ENCODE assay signal across 1 cellular context in genomic region chr1:143735764-143736461, GRCh38.
A peak's percentile ranks its signal among the peaks of the same experiment; 100 is the strongest.
TF ChIP-seq lines count a peak whose summit lies in the region.

No MANE protein-coding gene starts in this region.

TF ChIP-seq in HEK293, 187 proteins besides CTCF, POLR2A, EP300 and RAD21 (continued from another document and continues in another):
- TF ChIP-seq AEBP2 (tag by site-specific recombination; IDR thresholded peaks at IDR 0.05; ENCODE audit: borderline replicate concordance): no peak
- no peak for TF ChIP-seq HOXC10 (CRISPR knock-in tag; IDR thresholded peaks at IDR 0.05)
- peak; percentile 83 for TF ChIP-seq SP7 (tag by site-specific recombination; IDR thresholded peaks at IDR 0.05)
- no peak for TF ChIP-seq ZBTB21 (tag by site-specific recombination; IDR thresholded peaks at IDR 0.05)
- TF ChIP-seq ZNF768 (tag by site-specific recombination; IDR thresholded peaks at IDR 0.05): no peak; the same call in 1 of the 2 replicates
- TF ChIP-seq ZNF521 (tag by site-specific recombination; IDR thresholded peaks at IDR 0.05): no peak
- peak; percentile 49; the same call in 1 of the 2 replicates for TF ChIP-seq IKZF3 (tag by site-specific recombination; IDR thresholded peaks at IDR 0.05)
- no peak for TF ChIP-seq EGR2 (tag by site-specific recombination; IDR thresholded peaks at IDR 0.05; ENCODE audit: low read depth)
- no peak for TF ChIP-seq ZNF843 (tag by site-specific recombination; IDR thresholded peaks at IDR 0.05)
- TF ChIP-seq, protein P1, sequence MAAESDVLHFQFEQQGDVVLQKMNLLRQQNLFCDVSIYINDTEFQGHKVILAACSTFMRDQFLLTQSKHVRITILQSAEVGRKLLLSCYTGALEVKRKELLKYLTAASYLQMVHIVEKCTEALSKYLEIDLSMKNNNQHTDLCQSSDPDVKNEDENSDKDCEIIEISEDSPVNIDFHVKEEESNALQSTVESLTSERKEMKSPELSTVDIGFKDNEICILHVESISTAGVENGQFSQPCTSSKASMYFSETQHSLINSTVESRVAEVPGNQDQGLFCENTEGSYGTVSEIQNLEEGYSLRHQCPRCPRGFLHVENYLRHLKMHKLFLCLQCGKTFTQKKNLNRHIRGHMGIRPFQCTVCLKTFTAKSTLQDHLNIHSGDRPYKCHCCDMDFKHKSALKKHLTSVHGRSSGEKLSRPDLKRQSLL (tag by site-specific recombination; IDR thresholded peaks at IDR 0.05): peak; percentile 97
- TF ChIP-seq ZNF548 (tag by site-specific recombination; IDR thresholded peaks at IDR 0.05): no peak
- TF ChIP-seq ZSCAN30 (tag by site-specific recombination; IDR thresholded peaks at IDR 0.05): peak; percentile 72
- TF ChIP-seq ZSCAN23 (tag by site-specific recombination; IDR thresholded peaks at IDR 0.05): no peak
- TF ChIP-seq ZNF311 (tag by site-specific recombination; IDR thresholded peaks at IDR 0.05; ENCODE audit: borderline replicate concordance): no peak
- TF ChIP-seq SETDB1 (IDR thresholded peaks at IDR 0.05; ENCODE audit: insufficient read length, low read length): no peak
- no peak for TF ChIP-seq KLF1 (tag by site-specific recombination; IDR thresholded peaks at IDR 0.05)
- TF ChIP-seq ATF2 (tag by site-specific recombination; IDR thresholded peaks at IDR 0.05; ENCODE audit: low read depth): no peak
- TF ChIP-seq ZNF292 (tag by site-specific recombination; IDR thresholded peaks at IDR 0.05; ENCODE audit: borderline replicate concordance, low read depth): no peak
- no peak for TF ChIP-seq RBAK (tag by site-specific recombination; IDR thresholded peaks at IDR 0.05)
- no peak for TF ChIP-seq GFI1B (tag by site-specific recombination; IDR thresholded peaks at IDR 0.05)
- no peak for TF ChIP-seq ZNF544 (tag by site-specific recombination; IDR thresholded peaks at IDR 0.05)
- TF ChIP-seq ZNF274 (IDR thresholded peaks at IDR 0.05; ENCODE audit: low read length): no peak
- TF ChIP-seq ZNF274 (tag by site-specific recombination; IDR thresholded peaks at IDR 0.05; ENCODE audit: borderline replicate concordance): no peak
- TF ChIP-seq ZNF658 (tag by site-specific recombination; IDR thresholded peaks at IDR 0.05): no peak
- no peak for TF ChIP-seq ZBTB20 (tag by site-specific recombination; IDR thresholded peaks at IDR 0.05)
- no peak for TF ChIP-seq ZNF449 (tag by site-specific recombination; IDR thresholded peaks at IDR 0.05)
- TF ChIP-seq, protein P2, sequence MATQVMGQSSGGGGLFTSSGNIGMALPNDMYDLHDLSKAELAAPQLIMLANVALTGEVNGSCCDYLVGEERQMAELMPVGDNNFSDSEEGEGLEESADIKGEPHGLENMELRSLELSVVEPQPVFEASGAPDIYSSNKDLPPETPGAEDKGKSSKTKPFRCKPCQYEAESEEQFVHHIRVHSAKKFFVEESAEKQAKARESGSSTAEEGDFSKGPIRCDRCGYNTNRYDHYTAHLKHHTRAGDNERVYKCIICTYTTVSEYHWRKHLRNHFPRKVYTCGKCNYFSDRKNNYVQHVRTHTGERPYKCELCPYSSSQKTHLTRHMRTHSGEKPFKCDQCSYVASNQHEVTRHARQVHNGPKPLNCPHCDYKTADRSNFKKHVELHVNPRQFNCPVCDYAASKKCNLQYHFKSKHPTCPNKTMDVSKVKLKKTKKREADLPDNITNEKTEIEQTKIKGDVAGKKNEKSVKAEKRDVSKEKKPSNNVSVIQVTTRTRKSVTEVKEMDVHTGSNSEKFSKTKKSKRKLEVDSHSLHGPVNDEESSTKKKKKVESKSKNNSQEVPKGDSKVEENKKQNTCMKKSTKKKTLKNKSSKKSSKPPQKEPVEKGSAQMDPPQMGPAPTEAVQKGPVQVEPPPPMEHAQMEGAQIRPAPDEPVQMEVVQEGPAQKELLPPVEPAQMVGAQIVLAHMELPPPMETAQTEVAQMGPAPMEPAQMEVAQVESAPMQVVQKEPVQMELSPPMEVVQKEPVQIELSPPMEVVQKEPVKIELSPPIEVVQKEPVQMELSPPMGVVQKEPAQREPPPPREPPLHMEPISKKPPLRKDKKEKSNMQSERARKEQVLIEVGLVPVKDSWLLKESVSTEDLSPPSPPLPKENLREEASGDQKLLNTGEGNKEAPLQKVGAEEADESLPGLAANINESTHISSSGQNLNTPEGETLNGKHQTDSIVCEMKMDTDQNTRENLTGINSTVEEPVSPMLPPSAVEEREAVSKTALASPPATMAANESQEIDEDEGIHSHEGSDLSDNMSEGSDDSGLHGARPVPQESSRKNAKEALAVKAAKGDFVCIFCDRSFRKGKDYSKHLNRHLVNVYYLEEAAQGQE (tag by site-specific recombination; IDR thresholded peaks at IDR 0.05): no peak
- TF ChIP-seq ZNF19 (tag by site-specific recombination; IDR thresholded peaks at IDR 0.05; ENCODE audit: low read depth): no peak
- TF ChIP-seq OSR2 (tag by site-specific recombination; IDR thresholded peaks at IDR 0.05): no peak
- no peak for TF ChIP-seq ZBTB1 (tag by site-specific recombination; IDR thresholded peaks at IDR 0.05)
- no peak for TF ChIP-seq ZNF350 (tag by site-specific recombination; IDR thresholded peaks at IDR 0.05)
- no peak for TF ChIP-seq ZNF138 (tag by site-specific recombination; IDR thresholded peaks at IDR 0.05; ENCODE audit: borderline replicate concordance)
- TF ChIP-seq ZNF792 (tag by site-specific recombination; IDR thresholded peaks at IDR 0.05): no peak
- TF ChIP-seq FEZF1 (tag by site-specific recombination; IDR thresholded peaks at IDR 0.05): no peak
- TF ChIP-seq ZNF785 (tag by site-specific recombination; IDR thresholded peaks at IDR 0.05): no peak
- no peak for TF ChIP-seq KLF7 (tag by site-specific recombination; IDR thresholded peaks at IDR 0.05; ENCODE audit: borderline replicate concordance)
- no peak for TF ChIP-seq ZNF610 (tag by site-specific recombination; IDR thresholded peaks at IDR 0.05; ENCODE audit: borderline replicate concordance)
- TF ChIP-seq ZNF549 (tag by site-specific recombination; IDR thresholded peaks at IDR 0.05): no peak
- TF ChIP-seq, protein P3, sequence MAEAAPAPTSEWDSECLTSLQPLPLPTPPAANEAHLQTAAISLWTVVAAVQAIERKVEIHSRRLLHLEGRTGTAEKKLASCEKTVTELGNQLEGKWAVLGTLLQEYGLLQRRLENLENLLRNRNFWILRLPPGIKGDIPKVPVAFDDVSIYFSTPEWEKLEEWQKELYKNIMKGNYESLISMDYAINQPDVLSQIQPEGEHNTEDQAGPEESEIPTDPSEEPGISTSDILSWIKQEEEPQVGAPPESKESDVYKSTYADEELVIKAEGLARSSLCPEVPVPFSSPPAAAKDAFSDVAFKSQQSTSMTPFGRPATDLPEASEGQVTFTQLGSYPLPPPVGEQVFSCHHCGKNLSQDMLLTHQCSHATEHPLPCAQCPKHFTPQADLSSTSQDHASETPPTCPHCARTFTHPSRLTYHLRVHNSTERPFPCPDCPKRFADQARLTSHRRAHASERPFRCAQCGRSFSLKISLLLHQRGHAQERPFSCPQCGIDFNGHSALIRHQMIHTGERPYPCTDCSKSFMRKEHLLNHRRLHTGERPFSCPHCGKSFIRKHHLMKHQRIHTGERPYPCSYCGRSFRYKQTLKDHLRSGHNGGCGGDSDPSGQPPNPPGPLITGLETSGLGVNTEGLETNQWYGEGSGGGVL (tag by site-specific recombination; IDR thresholded peaks at IDR 0.05): no peak
- TF ChIP-seq ZNF677 (tag by site-specific recombination; IDR thresholded peaks at IDR 0.05): no peak
- no peak for TF ChIP-seq ZNF248 (tag by site-specific recombination; IDR thresholded peaks at IDR 0.05)
- TF ChIP-seq, protein P4, sequence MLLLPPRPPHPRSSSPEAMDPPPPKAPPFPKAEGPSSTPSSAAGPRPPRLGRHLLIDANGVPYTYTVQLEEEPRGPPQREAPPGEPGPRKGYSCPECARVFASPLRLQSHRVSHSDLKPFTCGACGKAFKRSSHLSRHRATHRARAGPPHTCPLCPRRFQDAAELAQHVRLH (tag by site-specific recombination; IDR thresholded peaks at IDR 0.05): peak; percentile 77; the same call in 1 of the 2 replicates
- no peak for TF ChIP-seq ZNF114 (tag by site-specific recombination; IDR thresholded peaks at IDR 0.05)
- TF ChIP-seq ZBTB11 (tag by site-specific recombination; conservative IDR thresholded peaks at IDR 0.05; ENCODE audit: low read depth): peak; percentile 45; the same call in 1 of the 2 replicates
- TF ChIP-seq ZNF169 (tag by site-specific recombination; IDR thresholded peaks at IDR 0.05): no peak
- no peak for TF ChIP-seq WT1 (tag by site-specific recombination; IDR thresholded peaks at IDR 0.05)
- no peak for TF ChIP-seq ZFP41 (tag by site-specific recombination; IDR thresholded peaks at IDR 0.05; ENCODE audit: borderline replicate concordance)
- TF ChIP-seq ZNF404 (tag by site-specific recombination; IDR thresholded peaks at IDR 0.05): no peak
- no peak for TF ChIP-seq ZNF791 (tag by site-specific recombination; IDR thresholded peaks at IDR 0.05)
- TF ChIP-seq, protein P5, sequence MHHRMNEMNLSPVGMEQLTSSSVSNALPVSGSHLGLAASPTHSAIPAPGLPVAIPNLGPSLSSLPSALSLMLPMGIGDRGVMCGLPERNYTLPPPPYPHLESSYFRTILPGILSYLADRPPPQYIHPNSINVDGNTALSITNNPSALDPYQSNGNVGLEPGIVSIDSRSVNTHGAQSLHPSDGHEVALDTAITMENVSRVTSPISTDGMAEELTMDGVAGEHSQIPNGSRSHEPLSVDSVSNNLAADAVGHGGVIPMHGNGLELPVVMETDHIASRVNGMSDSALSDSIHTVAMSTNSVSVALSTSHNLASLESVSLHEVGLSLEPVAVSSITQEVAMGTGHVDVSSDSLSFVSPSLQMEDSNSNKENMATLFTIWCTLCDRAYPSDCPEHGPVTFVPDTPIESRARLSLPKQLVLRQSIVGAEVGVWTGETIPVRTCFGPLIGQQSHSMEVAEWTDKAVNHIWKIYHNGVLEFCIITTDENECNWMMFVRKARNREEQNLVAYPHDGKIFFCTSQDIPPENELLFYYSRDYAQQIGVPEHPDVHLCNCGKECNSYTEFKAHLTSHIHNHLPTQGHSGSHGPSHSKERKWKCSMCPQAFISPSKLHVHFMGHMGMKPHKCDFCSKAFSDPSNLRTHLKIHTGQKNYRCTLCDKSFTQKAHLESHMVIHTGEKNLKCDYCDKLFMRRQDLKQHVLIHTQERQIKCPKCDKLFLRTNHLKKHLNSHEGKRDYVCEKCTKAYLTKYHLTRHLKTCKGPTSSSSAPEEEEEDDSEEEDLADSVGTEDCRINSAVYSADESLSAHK (tag by site-specific recombination; IDR thresholded peaks at IDR 0.05): no peak
- no peak for TF ChIP-seq ZNF48 (tag by site-specific recombination; IDR thresholded peaks at IDR 0.05)
